In genomic region chr6:37489697-37490336, GRCh38 we compare ENCODE assay signal across 1 cellular context.
TF ChIP-seq lines count a peak whose summit lies in the region.

No MANE protein-coding gene starts in this region.

TF ChIP-seq in HCT116, 20 proteins besides CTCF, POLR2A, EP300 and RAD21 (continued from another document):
- TF ChIP-seq REST (IDR thresholded peaks at IDR 0.05; ENCODE audit: low read depth) (no peak), ZNF274 (IDR thresholded peaks at IDR 0.05; ENCODE audit: low read depth, low read length) (no peak), ZFX (IDR thresholded peaks at IDR 0.05) (no peak), EZH2phosphoT487 (IDR thresholded peaks at IDR 0.05; ENCODE audit: borderline replicate concordance) (no peak), JUND (IDR thresholded peaks at IDR 0.05) (no peak), FOSL1 (IDR thresholded peaks at IDR 0.05; ENCODE audit: low read depth) (no peak)
